In the genomic region with DNA sequence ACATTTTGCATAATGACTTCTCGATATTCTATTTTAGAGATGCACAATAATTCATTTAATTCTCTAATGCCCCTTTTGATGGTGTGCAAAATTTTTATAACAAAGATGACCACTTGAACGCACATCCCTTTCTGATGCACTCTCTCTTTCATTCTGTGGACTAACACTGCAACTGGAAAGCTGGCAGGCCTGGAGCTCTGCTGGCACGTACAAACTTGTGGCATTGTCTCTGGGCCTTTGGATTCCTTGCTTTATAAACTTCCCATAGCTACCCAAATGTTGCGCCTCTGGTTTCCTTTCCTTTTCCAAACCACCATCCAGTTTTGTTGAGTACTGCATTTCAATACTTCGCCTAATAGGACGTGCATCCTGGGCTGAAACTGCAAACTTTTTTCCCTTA, we compare ENCODE assay signal across 29 cellular contexts.
"Had no signal": no experiment of that assay in that cellular context is flagged by ENCODE, and none has a peak within 500 bp of the region (broad histone marks: within the 10 kb centered on the region; RNA-seq: fewer than 3 reads in every experiment).

No MANE protein-coding gene starts in this region.

- H3K9ac ChIP-seq: neural progenitor cell, parathyroid adenoma had no signal

- H3K27ac ChIP-seq: lower lobe of right lung, neural progenitor cell, neutrophil, parathyroid adenoma, psoas muscle, skin epidermis, stomach, testis, thyroid gland, transverse colon, upper lobe of right lung had no signal

- FAIRE-seq: urothelium cell line had no signal

- H3K27me3 ChIP-seq: heart left ventricle, neural progenitor cell, neutrophil, stomach, testis, thyroid gland, transverse colon, upper lobe of right lung had no signal

- H2AFZ ChIP-seq: parathyroid adenoma had no signal

- H3K4me2 ChIP-seq: neural progenitor cell had no signal

- ATAC-seq: left cardiac atrium; left lobe of liver; lower lobe of right lung; natural killer cell; psoas muscle; sciatic nerve; stimulated activated naive B cell treated with anti-CD40 and anti-IgM and Interleukin-4, amounts not matched to agents 10 μg/mL and 1 μg/mL and 100 μg/mL, for 72 hours; stimulated activated naive CD8-positive, alpha-beta T cell treated with anti-CD3 and anti-CD28 coated beads, Interleukin-15, Interleukin-2, amounts not matched to agents 100 U/mL and 50 U/mL, for 24 hours; upper lobe of right lung had no signal

- H3K79me2 ChIP-seq: parathyroid adenoma had no signal

- H3K4me1 ChIP-seq: lower lobe of right lung, psoas muscle, upper lobe of right lung had no signal

- H3K4me3 ChIP-seq: heart left ventricle, lower lobe of right lung, neural progenitor cell, psoas muscle, skin epidermis, stomach, testis, thyroid gland, transverse colon, upper lobe of right lung had no signal

- DNase-seq: heart left ventricle; islet precursor cell; kidney glomerular epithelial cell; left cardiac atrium; lower lobe of right lung; mesendoderm; naive B cell; natural killer cell; nephron progenitor cell; occipital lobe; psoas muscle; stimulated activated CD4-positive, alpha-beta T cell treated with anti-CD3 and anti-CD28 coated beads, Interleukin-12 subunit alpha, Interleukin-12 subunit beta, amount 100 ng/mL, for 4 hours; stimulated activated CD4-positive, alpha-beta T cell treated with anti-CD3 and anti-CD28 coated beads, Interleukin-15, amount 100 ng/mL, for 24 hours; stimulated activated CD4-positive, alpha-beta T cell treated with anti-CD3 and anti-CD28 coated beads, Interleukin-2, amount 100 ng/mL, for 24 hours; stimulated activated CD4-positive, alpha-beta T cell treated with anti-CD3 and anti-CD28 coated beads, Interleukin-4, amount 100 ng/mL, for 1 hour; stimulated activated naive B cell treated with anti-CD40 and anti-IgM and Interleukin-4, amounts not matched to agents 10 μg/mL and 1 μg/mL and 100 μg/mL, for 72 hours; stimulated activated naive CD8-positive, alpha-beta T cell treated with anti-CD3 and anti-CD28 coated beads, Interleukin-15, Interleukin-2, amounts not matched to agents 100 U/mL and 50 U/mL, for 24 hours; stomach; testis; thyroid gland; transverse colon; upper lobe of right lung had no signal

- H3K36me3 ChIP-seq: heart left ventricle, lower lobe of right lung, neural progenitor cell, neutrophil, stomach, thyroid gland, transverse colon, upper lobe of right lung had no signal

- H3K9me3 ChIP-seq: heart left ventricle, lower lobe of right lung, neutrophil, psoas muscle, stomach, testis, thyroid gland, transverse colon, upper lobe of right lung had no signal
